In the genomic region with DNA sequence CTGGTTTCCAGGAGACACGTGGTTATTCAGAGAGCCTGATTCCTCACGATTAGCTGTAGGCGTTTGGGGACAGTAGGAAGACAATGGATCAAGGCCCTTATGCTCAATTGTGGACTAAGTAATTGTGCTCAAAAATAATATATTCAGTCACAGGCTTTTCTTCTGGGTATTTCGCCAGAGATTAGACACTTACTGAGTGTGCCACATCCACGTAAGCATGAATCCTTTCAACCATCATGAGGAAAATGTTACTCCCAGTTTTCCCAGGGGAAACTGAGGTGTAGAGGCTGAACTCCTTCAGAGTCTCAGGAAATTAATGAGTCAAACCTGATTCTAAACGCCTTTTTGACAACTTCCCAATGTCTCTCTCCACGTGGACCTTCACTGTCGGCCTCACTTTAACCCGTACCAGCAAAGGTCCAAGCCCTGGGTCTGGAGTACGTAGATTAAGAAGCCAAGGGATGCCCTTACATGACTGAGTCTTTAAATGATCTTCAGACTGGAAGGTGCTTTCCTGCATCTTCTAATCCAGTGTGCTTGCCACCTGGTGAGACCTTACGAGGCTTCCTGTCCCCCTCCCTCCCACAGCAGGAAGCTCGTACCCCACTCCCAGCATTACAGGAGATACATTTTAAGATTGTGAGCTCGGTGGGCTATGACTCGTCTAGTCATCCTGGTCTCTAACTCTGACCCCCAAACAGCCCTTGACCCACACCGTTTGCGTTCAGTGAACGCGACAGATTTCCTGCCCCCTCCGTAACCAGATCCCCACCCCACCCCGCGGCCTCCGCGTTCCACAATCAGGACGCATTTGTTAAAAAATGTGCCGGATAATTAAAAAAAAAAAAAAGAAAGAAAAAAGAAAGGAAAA, we compare ENCODE assay signal across 8 cellular contexts. TPM values are rescaled to one million over a fixed set of nuclear protein-coding genes. Genes with fewer than 3 reads are reported as not detected.
DNase-seq lines count a peak whose midpoint lies in the region; ATAC-seq, FAIRE-seq and TF ChIP-seq lines count a peak whose summit lies in the region.

No MANE protein-coding gene starts in this region.

- peak overlapping the region; percentile 93 for H3K4me3 ChIP-seq in PC-3 (ENCODE audit: low read length)
- H3K4me3 ChIP-seq in adrenal gland, result peak overlapping the region; percentile 70 to 90 (median 74)

- peak overlapping the region; percentile 89 for H3K4me2 ChIP-seq in PC-3 (ENCODE audit: low read length)

- H4K20me1 ChIP-seq in PC-3 (ENCODE audit: low read length), result peaks cover 37% of the 10 kb centered on the region

- TF ChIP-seq CTCF in PC-3 (conservative IDR thresholded peaks at IDR 0.05; ENCODE audit: low read depth, low read length) (no peak), adrenal gland (IDR thresholded peaks at IDR 0.05) (no peak)

- peaks cover 79% of the 10 kb centered on the region for H3K79me2 ChIP-seq in PC-3 (ENCODE audit: low read length)

- peak overlapping the region; percentile 95 for H3K9ac ChIP-seq in PC-3 (ENCODE audit: low read length)

- CTCF ChIA-PET in PC-3 (lab: Charles Lee), result no interaction called here

- 5 to 10% (median 8%) methylated on average over 25 of the region's 25 CpGs for WGBS in adrenal gland, 4 donors

- no peaks in the 10 kb centered on the region for H3K9me2 ChIP-seq in PC-3 (replicated peaks; ENCODE audit: low read length)

- H3K9me3 ChIP-seq in PC-3 (ENCODE audit: low read length) (no peaks in the 10 kb centered on the region), adrenal gland (replicated peaks in 1 of 3) (no peaks in the 10 kb centered on the region)

- peaks cover 28% of the 10 kb centered on the region for H3K4me1 ChIP-seq in PC-3 (ENCODE audit: insufficient read depth, low read length)
- peaks cover 43 to 50% of the 10 kb centered on the region in 2 donors for H3K4me1 ChIP-seq in adrenal gland (replicated peaks in 1 of 2)

- BruUV-seq in PC-3 (replicated peaks; lab: Mats Ljungman, UMichigan), result TSS peak; percentile 38

- H3F3A ChIP-seq in PC-3 (ENCODE audit: low read length, unreplicated experiment), result peaks cover 12% of the 10 kb centered on the region

- no peaks in the 10 kb centered on the region for H3K27me3 ChIP-seq in PC-3 (ENCODE audit: low read length)
- H3K27me3 ChIP-seq in adrenal gland, result no peaks in the 10 kb centered on the region

- POLR2A ChIA-PET in PC-3 (lab: Charles Lee; ENCODE audit: unreplicated experiment), result no interaction called here

- intact Hi-C loops in PC-3 (cut with micrococcal nuclease) (loop anchor here (10.0 kb wide), 1 partner anchor 245 kb away; a partner anchor contains a TSS), adrenal gland (cut with DNase I) (no loop called here)

- DNase-seq in GM12892 (ENCODE audit: insufficient read length) (no peak), PC-3 (no peak), adrenal gland (peak in 1 of 7 donors; percentile 60), iris pigment epithelial cell (ENCODE audit: low read depth) (peak; percentile 24), NOMO-1 treated with DMSO at 0.1 percent for 48 hours (lab: John Stamatoyannopoulos, UW; ENCODE audit: unreplicated experiment) (no peak)
- DNase-seq in stimulated activated CD4-positive, alpha-beta T cell treated with anti-CD3 and anti-CD28 coated beads, Interleukin-4, amount 100 ng/mL, for 24 hours, result peak; percentile 49

- ATAC-seq in PC-3 (no peak), GM18868 (IDR thresholded peaks at IDR 0.05; ENCODE audit: unreplicated experiment) (no peak), GM18909 (IDR thresholded peaks at IDR 0.05; ENCODE audit: poor library complexity, unreplicated experiment) (no peak)

- no peak for FAIRE-seq in GM12892 (lab: Jason Lieb, UNC)

- peaks cover 22% of the 10 kb centered on the region for H3K36me3 ChIP-seq in PC-3 (ENCODE audit: low read depth, low read length)
- no peaks in the 10 kb centered on the region for H3K36me3 ChIP-seq in adrenal gland (replicated peaks in 1 of 2)

- no peak overlapping the region for H2AFZ ChIP-seq in PC-3 (ENCODE audit: low read length)

- H3K27ac ChIP-seq in PC-3 (ENCODE audit: low read length) (peak overlapping the region; percentile 86), adrenal gland (peak overlapping the region; percentile 90 to 99 (median 94))

- TF ChIP-seq POLR2A in GM12892 (IDR thresholded peaks at IDR 0.05; ENCODE audit: low read depth, low read length) (peak; percentile 61; the same call in 1 of the 2 replicates), adrenal gland (IDR thresholded peaks at IDR 0.05) (no peak)

RNA-seq across cellular contexts. Expression of a gene that starts 1.7 kb away (rescaled TPM):
- 1,976 TPM for polyA plus RNA-seq in GM12892 (2012; ENCODE audit: missing spikeins)
- total RNA-seq in PC-3 (2014; rRNA removed) (1,963 and 2,296 TPM in 2 replicates), adrenal gland (1,000 to 10,000 TPM in 6 of 8 donors, 100 to 1,000 TPM in 2; 865 to 1,257 (median 1,087) TPM)
- polyA plus RNA-seq in adrenal gland, result 1,000 to 10,000 TPM in 1 of 3 donors, 100 to 1,000 TPM in 2; 520 to 1,308 (median 545) TPM

RNA-seq across cellular contexts. Expression of a gene that starts 31.7 kb away (rescaled TPM):
- not detected for polyA plus RNA-seq in GM12892 (2012; ENCODE audit: missing spikeins)
- total RNA-seq in PC-3 (2014; rRNA removed) (0.07 TPM in 1 of 2 replicates, not detected in the other), adrenal gland (under 1 TPM in 4 of 8 donors, not detected in 4; 0.25 to 0.57 (median 0.35) TPM)
- under 1 TPM; 0.07 to 0.64 (median 0.29) TPM for polyA plus RNA-seq in adrenal gland

RNA-seq across cellular contexts. Expression of a gene that starts 43.0 kb away (rescaled TPM):
- 43.7 TPM for polyA plus RNA-seq in GM12892 (2012; ENCODE audit: missing spikeins)
- total RNA-seq in PC-3 (2014; rRNA removed) (not detected in 2 replicates), adrenal gland (10 to 100 TPM; 37.4 to 86.6 (median 66.9) TPM)
- 100 to 1,000 TPM in 2 of 3 donors, 10 to 100 TPM in 1; 68.4 to 464 (median 239) TPM for polyA plus RNA-seq in adrenal gland

Comparison
In these comparisons a context has a peak if more than half of its experiments do, and no peak if none do; other contexts are left out.
1. DNase-seq: peak in iris pigment epithelial cell (single experiment) and stimulated activated CD4-positive, alpha-beta T cell treated with anti-CD3 and anti-CD28 coated beads, Interleukin-4, amount 100 ng/mL, for 24 hours (single experiment); none in GM12892 (single experiment), PC-3 (single experiment) and NOMO-1 treated with DMSO at 0.1 percent for 48 hours (single experiment).
2. RNA of a gene that starts 43.0 kb away (total RNA-seq): 37.4 to 86.6 TPM in adrenal gland; not detected in PC-3; every median in the first group is over 10 times any median in the second.